10 cellular contexts compared by ENCODE assay signal in genomic region chr12:51954465-51955361, GRCh38. TPM values are rescaled to one million over a fixed set of nuclear protein-coding genes. Genes with fewer than 3 reads are reported as not detected.
A peak's percentile ranks its signal among the peaks of the same experiment; 100 is the strongest.
DNase-seq lines count a peak whose midpoint lies in the region; ATAC-seq and TF ChIP-seq lines count a peak whose summit lies in the region.
"Had no signal": no experiment of that assay in that cellular context is flagged by ENCODE, and none has a peak within 500 bp of the region (broad histone marks: within the 10 kb centered on the region; RNA-seq: fewer than 3 reads in every experiment).

No MANE protein-coding gene starts in this region.

- H3K27ac Mint-ChIP-seq in T-helper 17 cell, result peak overlapping the region; percentile 76

- H3K27me3 ChIP-seq in hepatocyte, result no peaks in the 10 kb centered on the region
- no peaks in the 10 kb centered on the region for H3K27me3 ChIP-seq in stomach smooth muscle (ENCODE audit: control insufficient read depth in 1 of 2, insufficient read depth in 2 of 2, low read length in 2 of 2)

- H3K4me3 ChIP-seq in hepatocyte (peak overlapping the region; percentile 33), stomach smooth muscle (ENCODE audit: low read length in 2 of 2) (no peak overlapping the region)

- H3K4me1 Mint-ChIP-seq in T-helper 17 cell, result peaks cover 40% of the 10 kb centered on the region

- no peak overlapping the region for H3K4me3 Mint-ChIP-seq in T-helper 17 cell

- H3K9ac ChIP-seq in stomach smooth muscle (ENCODE audit: low read length in 2 of 2), result no peak overlapping the region

- no peaks in the 10 kb centered on the region for H3K9me2 ChIP-seq in hepatocyte (replicated peaks; ENCODE audit: insufficient read depth)

- DNase-seq in DMS153 treated with DMSO at 0.1 percent for 48 hours (lab: John Stamatoyannopoulos, UW; ENCODE audit: unreplicated experiment), result peak; percentile 32
- DNase-seq in DMS153 (lab: John Stamatoyannopoulos, UW), result no peak
- DNase-seq in T-helper 17 cell, result no peak
- peak; percentile 44 for DNase-seq in hepatocyte (ENCODE audit: low spot score)
- no peak for DNase-seq in GM13976 (ENCODE audit: low spot score)
- no peak for DNase-seq in NCI-H2081 treated with DMSO at 0.1 percent for 48 hours (lab: John Stamatoyannopoulos, UW)
- DNase-seq: nucleus accumbens, SW 1271 had no signal

- ATAC-seq in T-helper 17 cell (no peak), HG03039 (IDR thresholded peaks at IDR 0.05; ENCODE audit: unreplicated experiment) (no peak)

- peak overlapping the region; percentile 79 for H3K4me2 ChIP-seq in hepatocyte

- peaks cover 3% of the 10 kb centered on the region for H4K20me1 ChIP-seq in hepatocyte (ENCODE audit: insufficient read depth, poor library complexity, severe bottlenecking)

- no peaks in the 10 kb centered on the region for H3K9me3 ChIP-seq in T-helper 17 cell (ENCODE audit: control insufficient read depth, low read length, poor library complexity, severe bottlenecking)
- no peaks in the 10 kb centered on the region for H3K9me3 ChIP-seq in hepatocyte (ENCODE audit: low read depth)
- no peaks in the 10 kb centered on the region for H3K9me3 ChIP-seq in stomach smooth muscle (ENCODE audit: control insufficient read depth in 2 of 2, low read length in 2 of 2)

- H3K27ac ChIP-seq in hepatocyte, result peak overlapping the region; percentile 86
- H3K27ac ChIP-seq in stomach smooth muscle (ENCODE audit: low read length), result peak overlapping the region; percentile 12

- H3K36me3 ChIP-seq in hepatocyte (replicated peaks; ENCODE audit: insufficient read depth, low read depth) (no peaks in the 10 kb centered on the region), stomach smooth muscle (ENCODE audit: control insufficient read depth in 2 of 2, insufficient read depth in 2 of 2, low read length in 2 of 2) (no peaks in the 10 kb centered on the region)

- no peaks in the 10 kb centered on the region for H3K36me3 Mint-ChIP-seq in T-helper 17 cell (ENCODE audit: low read depth)

- H3K79me2 ChIP-seq in hepatocyte, result peaks cover 80% of the 10 kb centered on the region

- in situ Hi-C loops in GM13976 (cut with MboI; ENCODE audit: low sequenced_read_pairs, unreplicated experiment), result no loop called here

- WGBS in hepatocyte (ENCODE audit: low lambda C conversion rate, missing lambda C conversion rate), result 47% methylated on average over 7 of the region's 7 CpGs

- TF ChIP-seq CTCF in hepatocyte (IDR thresholded peaks at IDR 0.05; ENCODE audit: poor library complexity) (no peak), GM13976 (IDR thresholded peaks at IDR 0.05; ENCODE audit: borderline replicate concordance, control extremely low read depth, extremely low read depth, insufficient read depth, missing control alignments) (no peak)

- no peak overlapping the region for H2AFZ ChIP-seq in hepatocyte

- H3K4me1 ChIP-seq in hepatocyte (ENCODE audit: insufficient read depth) (peaks cover 40% of the 10 kb centered on the region), stomach smooth muscle (ENCODE audit: control insufficient read depth, insufficient read depth, low read length) (peaks cover 39% of the 10 kb centered on the region)

- H3K27me3 Mint-ChIP-seq in T-helper 17 cell, result peaks cover 3% of the 10 kb centered on the region

RNA-seq across cellular contexts. Expression of gene ACVR1B, which starts 3.2 kb away (rescaled TPM):
- total RNA-seq in T-helper 17 cell (1 to 10 TPM; 6.5 to 8.7 TPM), hepatocyte (16.3 and 22.4 TPM in 2 replicates)
- polyA plus RNA-seq in hepatocyte, result 4.8 and 5.7 TPM in 2 replicates

RNA-seq across cellular contexts. Expression of gene ACVRL1, which starts 47.4 kb away (rescaled TPM):
- total RNA-seq in T-helper 17 cell, result not detected
- 4.6 and 11.6 TPM in 2 replicates for total RNA-seq in hepatocyte
- 1.4 and 2.4 TPM in 2 replicates for polyA plus RNA-seq in hepatocyte

RNA-seq across cellular contexts. Expression of gene TAMALIN, which starts 52.0 kb away (rescaled TPM):
- 100 to 1,000 TPM; 491 to 562 TPM for total RNA-seq in T-helper 17 cell
- 4.0 and 8.0 TPM in 2 replicates for total RNA-seq in hepatocyte
- 9.9 and 17.0 TPM in 2 replicates for polyA plus RNA-seq in hepatocyte

Comparison
In these comparisons a context has a peak if more than half of its experiments do, and no peak if none do; other contexts are left out.
1. DNase-seq: peak in DMS153 treated with DMSO at 0.1 percent for 48 hours (single experiment) and hepatocyte (single experiment); none in DMS153 (single experiment), T-helper 17 cell (0 of 3), GM13976 (single experiment) and NCI-H2081 treated with DMSO at 0.1 percent for 48 hours (single experiment).
2. RNA of gene TAMALIN, which starts 52.0 kb away (total RNA-seq): 491 to 562 TPM in T-helper 17 cell; 4.0 to 8.0 TPM in hepatocyte; every median in the first group is over 10 times any median in the second.